ENCODE assay signal across 8 cellular contexts in genomic region chr6:11236351-11236750, GRCh38. TPM values are rescaled to one million over a fixed set of nuclear protein-coding genes. Genes with fewer than 3 reads are reported as not detected.
A peak's percentile ranks its signal among the peaks of the same experiment; 100 is the strongest.
DNase-seq lines count a peak whose midpoint lies in the region; ATAC-seq and TF ChIP-seq lines count a peak whose summit lies in the region.

No MANE protein-coding gene starts in this region.

- no peaks in the 10 kb centered on the region for H3K27me3 Mint-ChIP-seq in activated T-helper 17 cell treated with anti-CD3 and anti-CD28 coated beads, Interleukin-2, amount 50 U/mL, for 72 hours
- H3K27me3 Mint-ChIP-seq in natural killer cell (ENCODE audit: low read depth in 2 of 2) = no peaks in the 10 kb centered on the region

- DNase-seq in GM13976 (ENCODE audit: low spot score) = peak; percentile 53
- no peak for DNase-seq in natural killer cell
- no peak for DNase-seq in foreskin melanocyte
- no peak for DNase-seq in HAP-1 (ENCODE audit: low spot score in 2 of 2)
- no peak for DNase-seq in HEK293T (ENCODE audit: extremely low spot score)
- no peak for DNase-seq in SIG-M5 (lab: John Stamatoyannopoulos, UW)

- no peaks in the 10 kb centered on the region for H3K36me3 ChIP-seq in HAP-1 (replicated peaks)

- H3K36me3 Mint-ChIP-seq in activated T-helper 17 cell treated with anti-CD3 and anti-CD28 coated beads, Interleukin-2, amount 50 U/mL, for 72 hours (ENCODE audit: low read depth) = no peaks in the 10 kb centered on the region
- no peaks in the 10 kb centered on the region for H3K36me3 Mint-ChIP-seq in natural killer cell

- TF ChIP-seq CTCF in GM13976 (IDR thresholded peaks at IDR 0.05; ENCODE audit: borderline replicate concordance, control extremely low read depth, extremely low read depth, insufficient read depth, missing control alignments) (no peak), natural killer cell (IDR thresholded peaks at IDR 0.05) (no peak)

- peak overlapping the region; percentile 73 for H3K4me3 Mint-ChIP-seq in activated T-helper 17 cell treated with anti-CD3 and anti-CD28 coated beads, Interleukin-2, amount 50 U/mL, for 72 hours
- no peak overlapping the region for H3K4me3 Mint-ChIP-seq in natural killer cell

- POLR2A ChIA-PET in HEK293T (lab: Yijun Ruan, JAX) = no interaction called here

- in situ Hi-C loops in GM13976 (cut with MboI; ENCODE audit: low sequenced_read_pairs, unreplicated experiment) = no loop called here
- in situ Hi-C loops in HAP-1 (cut with MboI; ENCODE audit: low sequenced_read_pairs) = loop anchor here (10.0 kb wide), 1 partner anchor 258 kb away; no protein-coding TSS in a partner anchor

- H3K4me1 ChIP-seq in HAP-1 = peaks cover 14% of the 10 kb centered on the region

- CTCF ChIA-PET in HEK293T (lab: Yijun Ruan, JAX) = no interaction called here

- intact Hi-C loops in natural killer cell (cut with micrococcal nuclease) = loop anchor here (10.0 kb wide), 1 partner anchor 542 kb away; the partner anchor contains the start of genes C6orf52 and PAK1IP1

- H3K9me3 Mint-ChIP-seq in activated T-helper 17 cell treated with anti-CD3 and anti-CD28 coated beads, Interleukin-2, amount 50 U/mL, for 72 hours = no peaks in the 10 kb centered on the region
- no peaks in the 10 kb centered on the region for H3K9me3 Mint-ChIP-seq in natural killer cell

- H3K27me3 ChIP-seq in HAP-1 (ENCODE audit: low read depth) = no peaks in the 10 kb centered on the region

- H3K27ac Mint-ChIP-seq in activated T-helper 17 cell treated with anti-CD3 and anti-CD28 coated beads, Interleukin-2, amount 50 U/mL, for 72 hours = peak overlapping the region; percentile 89
- peak overlapping the region; percentile 75 to 86 for H3K27ac Mint-ChIP-seq in natural killer cell

- no peak overlapping the region for H3K4me3 ChIP-seq in HAP-1

- no peaks in the 10 kb centered on the region for H3K9me3 ChIP-seq in HAP-1

- ATAC-seq in HG03432 (IDR thresholded peaks at IDR 0.05; ENCODE audit: unreplicated experiment) (peak; percentile 44), natural killer cell (peak; percentile 21 to 54 (median 51))
- peak; percentile 55 for ATAC-seq in activated T-helper 17 cell treated with anti-CD3 and anti-CD28 coated beads, Interleukin-2, amount 50 U/mL, for 72 hours (replicated peaks)

- peaks cover 25% of the 10 kb centered on the region for H3K4me1 Mint-ChIP-seq in activated T-helper 17 cell treated with anti-CD3 and anti-CD28 coated beads, Interleukin-2, amount 50 U/mL, for 72 hours
- H3K4me1 Mint-ChIP-seq in natural killer cell = peaks cover 58% of the 10 kb centered on the region in 2 donors

TF ChIP-seq in HEK293T, 16 proteins besides CTCF, POLR2A, EP300 and RAD21:
- TF ChIP-seq ARNT (IDR thresholded peaks at IDR 0.05) (no peak), LEF1 (IDR thresholded peaks at IDR 0.05; ENCODE audit: borderline replicate concordance) (no peak), NFRKB (IDR thresholded peaks at IDR 0.05) (no peak), TARDBP (IDR thresholded peaks at IDR 0.05) (no peak), L3MBTL2 (conservative IDR thresholded peaks at IDR 0.05) (no peak), SUZ12 (IDR thresholded peaks at IDR 0.05) (no peak), ZNF384 (IDR thresholded peaks at IDR 0.05) (no peak), SP1 (IDR thresholded peaks at IDR 0.05) (no peak), FOXK2 (IDR thresholded peaks at IDR 0.05) (no peak), BHLHE40 (IDR thresholded peaks at IDR 0.05; ENCODE audit: borderline replicate concordance) (no peak), ELF4 (IDR thresholded peaks at IDR 0.05) (no peak), FOXA1 (IDR thresholded peaks at IDR 0.05) (no peak), FOXM1 (IDR thresholded peaks at IDR 0.05; ENCODE audit: borderline replicate concordance) (no peak), CTBP1 (IDR thresholded peaks at IDR 0.05; ENCODE audit: borderline replicate concordance) (no peak), HDGF (IDR thresholded peaks at IDR 0.05; ENCODE audit: borderline replicate concordance) (no peak)
- TF ChIP-seq, protein P1, sequence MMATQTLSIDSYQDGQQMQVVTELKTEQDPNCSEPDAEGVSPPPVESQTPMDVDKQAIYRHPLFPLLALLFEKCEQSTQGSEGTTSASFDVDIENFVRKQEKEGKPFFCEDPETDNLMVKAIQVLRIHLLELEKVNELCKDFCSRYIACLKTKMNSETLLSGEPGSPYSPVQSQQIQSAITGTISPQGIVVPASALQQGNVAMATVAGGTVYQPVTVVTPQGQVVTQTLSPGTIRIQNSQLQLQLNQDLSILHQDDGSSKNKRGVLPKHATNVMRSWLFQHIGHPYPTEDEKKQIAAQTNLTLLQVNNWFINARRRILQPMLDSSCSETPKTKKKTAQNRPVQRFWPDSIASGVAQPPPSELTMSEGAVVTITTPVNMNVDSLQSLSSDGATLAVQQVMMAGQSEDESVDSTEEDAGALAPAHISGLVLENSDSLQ (IDR thresholded peaks at IDR 0.05) = no peak

RNA-seq across cellular contexts. Expression of gene NEDD9, which starts 3.9 kb away (rescaled TPM):
- 10 to 100 TPM; 36.9 to 39.4 TPM for total RNA-seq in activated T-helper 17 cell treated with anti-CD3 and anti-CD28 coated beads, Interleukin-2, amount 50 U/mL, for 72 hours
- total RNA-seq in natural killer cell = 100 to 1,000 TPM; 106 to 110 (median 107) TPM
